Comparison of ENCODE assay signal across 24 cellular contexts in genomic region chr17:7465481-7466275, GRCh38. TPM values are rescaled to one million over a fixed set of nuclear protein-coding genes. Genes with fewer than 3 reads are reported as not detected.
DNase-seq lines count a peak whose midpoint lies in the region; ATAC-seq, FAIRE-seq and TF ChIP-seq lines count a peak whose summit lies in the region.
"Had no signal": no experiment of that assay in that cellular context is flagged by ENCODE, and none has a peak within 500 bp of the region (broad histone marks: within the 10 kb centered on the region; RNA-seq: fewer than 3 reads in every experiment).

No MANE protein-coding gene starts in this region.

- H3K27ac ChIP-seq in BLaER1 treated with 17β-estradiol and CSF1 and Interleukin-3, amounts not matched to agents 10 nM and 100 nM = peak overlapping the region in 8 of 11 experiments; percentile 13 to 73 (median 66); a peak in 8 of 22 replicates
- no peak overlapping the region for H3K27ac ChIP-seq in astrocyte (ENCODE audit: low read depth, low read length)
- H3K27ac ChIP-seq in lower lobe of right lung = peak overlapping the region; percentile 41
- peak overlapping the region in 5 of 8 donors; percentile 66 to 80 (median 72) for H3K27ac ChIP-seq in spleen
- no peak overlapping the region for H3K27ac ChIP-seq in colonic mucosa
- H3K27ac ChIP-seq: SJCRH30 had no signal

- H3K79me2 ChIP-seq in astrocyte (ENCODE audit: insufficient read depth, low read length) = peaks cover 35% of the 10 kb centered on the region

- peak overlapping the region in 7 of 11 experiments; percentile 27 to 71 (median 66); a peak in 9 of 22 replicates for H3K4me2 ChIP-seq in BLaER1 treated with 17β-estradiol and CSF1 and Interleukin-3, amounts not matched to agents 10 nM and 100 nM
- H3K4me2 ChIP-seq in astrocyte (ENCODE audit: low read length) = no peak overlapping the region

- WGBS in spleen, 5 donors = 90 to 94% (median 92%) methylated on average over 24 to 35 of the region's 35 CpGs

- intact Hi-C loops in lower lobe of right lung (cut with DNase I) = no loop called here
- intact Hi-C loops in spleen (cut with DNase I; ENCODE audit: low total_unique reads) = no loop called here
- intact Hi-C loops in colonic mucosa (cut with DNase I) = no loop called here

- peaks cover 9% of the 10 kb centered on the region for H3K4me1 Mint-ChIP-seq in astrocyte (ENCODE audit: low read depth, unreplicated experiment)

- FAIRE-seq in astrocyte (lab: Jason Lieb, UNC) = no peak
- FAIRE-seq: frontal cortex, GM18507 had no signal

- H3K9me3 Mint-ChIP-seq in astrocyte (ENCODE audit: unreplicated experiment) = no peaks in the 10 kb centered on the region
- H3K9me3 Mint-ChIP-seq: activated naive CD4-positive, alpha-beta T cell treated with anti-CD3 and anti-CD28 coated beads, Interleukin-2, amount 50 U/mL, for 72 hours; activated T-cell treated with anti-CD3 and anti-CD28 coated beads, Interleukin-2, amount 50 U/mL, for 4 hours; CD8-positive, alpha-beta memory T cell; IgD-negative memory B cell; type B pancreatic cell had no signal

- no peak for TF ChIP-seq POLR2A in spleen (IDR thresholded peaks at IDR 0.05)

- H3K9ac ChIP-seq in BLaER1 treated with 17β-estradiol and CSF1 and Interleukin-3, amounts not matched to agents 10 nM and 100 nM = peak overlapping the region in 2 of 11 experiments; percentile 1 to 27; a peak in 2 of 22 replicates
- H3K9ac ChIP-seq in astrocyte (ENCODE audit: low read length) (no peak overlapping the region), colonic mucosa (ENCODE audit: low read depth in 2 of 2, low read length in 2 of 2) (no peak overlapping the region)

- H3K9me3 ChIP-seq in BLaER1 treated with 17β-estradiol and CSF1 and Interleukin-3, amounts not matched to agents 10 nM and 100 nM (replicated peaks in 1 of 11) = no peaks in the 10 kb centered on the region
- H3K9me3 ChIP-seq in astrocyte (ENCODE audit: insufficient read depth, low read depth, low read length) (no peaks in the 10 kb centered on the region), lower lobe of right lung (no peaks in the 10 kb centered on the region), spleen (no peaks in the 10 kb centered on the region), colonic mucosa (no peaks in the 10 kb centered on the region)
- H3K9me3 ChIP-seq: body of pancreas, SJCRH30 had no signal

- peaks cover 14% of the 10 kb centered on the region for H3K36me3 Mint-ChIP-seq in astrocyte (ENCODE audit: low read depth, unreplicated experiment)
- H3K36me3 Mint-ChIP-seq: activated naive CD4-positive, alpha-beta T cell treated with anti-CD3 and anti-CD28 coated beads, Interleukin-2, amount 50 U/mL, for 72 hours; IgD-negative memory B cell had no signal

- H3K36me3 ChIP-seq in BLaER1 treated with 17β-estradiol and CSF1 and Interleukin-3, amounts not matched to agents 10 nM and 100 nM = peaks cover 42 to 73% (median 56%) of the 10 kb centered on the region in 11 experiments
- H3K36me3 ChIP-seq in astrocyte (ENCODE audit: insufficient read depth, low read length) (peaks cover 3% of the 10 kb centered on the region), lower lobe of right lung (peaks cover 53% of the 10 kb centered on the region), spleen (peaks cover 0 to 75% (median 38%) of the 10 kb centered on the region in 6 donors), colonic mucosa (no peaks in the 10 kb centered on the region)
- H3K36me3 ChIP-seq: SJCRH30 had no signal

- ATAC-seq in lower lobe of right lung = peak; percentile 57 to 74
- no peak for ATAC-seq in GM18907 (IDR thresholded peaks at IDR 0.05; ENCODE audit: unreplicated experiment)
- ATAC-seq in GM18520 (IDR thresholded peaks at IDR 0.05; ENCODE audit: unreplicated experiment) = no peak
- ATAC-seq: activated CD8-positive, alpha-beta T cell treated with anti-CD3 and anti-CD28 coated beads, Interleukin-2, amount 10 ng/mL, durations not matched to agents 7 days and 5 days; activated T-cell treated with anti-CD3 and anti-CD28 coated beads, Interleukin-2, amount 50 U/mL, for 4 hours; body of pancreas; T-helper 17 cell had no signal

- H3K27ac Mint-ChIP-seq in astrocyte (ENCODE audit: unreplicated experiment) = no peak overlapping the region
- H3K27ac Mint-ChIP-seq: IgD-negative memory B cell, type B pancreatic cell had no signal

- H2AFZ ChIP-seq in astrocyte (ENCODE audit: low read depth, low read length) = no peak overlapping the region

- H3K27me3 Mint-ChIP-seq in astrocyte (ENCODE audit: low read depth, unreplicated experiment) = no peaks in the 10 kb centered on the region
- H3K27me3 Mint-ChIP-seq: CD8-positive, alpha-beta memory T cell; IgD-negative memory B cell; T-helper 17 cell; type B pancreatic cell had no signal

- H4K20me1 ChIP-seq in BLaER1 treated with 17β-estradiol and CSF1 and Interleukin-3, amounts not matched to agents 10 nM and 100 nM = peaks cover 0 to 41% (median 5%) of the 10 kb centered on the region in 11 experiments; a peak in 7 of 22 replicates
- H4K20me1 ChIP-seq in astrocyte (ENCODE audit: insufficient read depth, low read length) = peaks cover 40% of the 10 kb centered on the region

- no peaks in the 10 kb centered on the region for H3K27me3 ChIP-seq in BLaER1 treated with 17β-estradiol and CSF1 and Interleukin-3, amounts not matched to agents 10 nM and 100 nM
- no peaks in the 10 kb centered on the region for H3K27me3 ChIP-seq in astrocyte (ENCODE audit: insufficient read depth, low read length)
- no peaks in the 10 kb centered on the region for H3K27me3 ChIP-seq in lower lobe of right lung (ENCODE audit: low read depth)
- H3K27me3 ChIP-seq in spleen (replicated peaks in 1 of 7) = no peaks in the 10 kb centered on the region
- H3K27me3 ChIP-seq in colonic mucosa = no peaks in the 10 kb centered on the region
- H3K27me3 ChIP-seq: body of pancreas, SJCRH30 had no signal

- H3K4me3 Mint-ChIP-seq in astrocyte (ENCODE audit: unreplicated experiment) = peak overlapping the region; percentile 20
- H3K4me3 Mint-ChIP-seq: activated CD8-positive, alpha-beta T cell treated with anti-CD3 and anti-CD28 coated beads, Interleukin-2, amount 10 ng/mL, durations not matched to agents 7 days and 5 days; activated T-cell treated with anti-CD3 and anti-CD28 coated beads, Interleukin-2, amount 50 U/mL, for 4 hours; CD8-positive, alpha-beta memory T cell; T-helper 17 cell; type B pancreatic cell had no signal

- H3K4me1 ChIP-seq in BLaER1 treated with 17β-estradiol and CSF1 and Interleukin-3, amounts not matched to agents 10 nM and 100 nM = peaks cover 19 to 36% (median 25%) of the 10 kb centered on the region in 10 experiments
- H3K4me1 ChIP-seq in astrocyte (ENCODE audit: insufficient read depth, low read length) = peaks cover 7% of the 10 kb centered on the region
- H3K4me1 ChIP-seq in lower lobe of right lung = peaks cover 45% of the 10 kb centered on the region
- peaks cover 6 to 55% (median 34%) of the 10 kb centered on the region in 6 donors for H3K4me1 ChIP-seq in spleen
- no peaks in the 10 kb centered on the region for H3K4me1 ChIP-seq in colonic mucosa
- H3K4me1 ChIP-seq: SJCRH30 had no signal

- no peak for TF ChIP-seq CTCF in astrocyte (IDR thresholded peaks at IDR 0.05; ENCODE audit: insufficient read depth, low read depth, low read length)
- TF ChIP-seq CTCF in lower lobe of right lung (IDR thresholded peaks at IDR 0.05) = no peak
- TF ChIP-seq CTCF in spleen (IDR thresholded peaks at IDR 0.05 in 8 of 11, conservative IDR thresholded peaks at IDR 0.05 in 3 of 11) = no peak
- TF ChIP-seq CTCF in colonic mucosa (IDR thresholded peaks at IDR 0.05) = no peak

- H3K4me3 ChIP-seq in BLaER1 treated with 17β-estradiol and CSF1 and Interleukin-3, amounts not matched to agents 10 nM and 100 nM = no peak overlapping the region
- no peak overlapping the region for H3K4me3 ChIP-seq in astrocyte (ENCODE audit: insufficient read depth, low read depth, low read length)
- no peak overlapping the region for H3K4me3 ChIP-seq in lower lobe of right lung
- no peak overlapping the region for H3K4me3 ChIP-seq in spleen
- H3K4me3 ChIP-seq in colonic mucosa = no peak overlapping the region
- H3K4me3 ChIP-seq: body of pancreas, SJCRH30 had no signal

- DNase-seq in astrocyte (ENCODE audit: low read depth) = no peak
- DNase-seq in lower lobe of right lung = peak; percentile 79
- peak; percentile 74 for DNase-seq in spleen
- no peak for DNase-seq in colonic mucosa
- no peak for DNase-seq in NCI-H128 (lab: John Stamatoyannopoulos, UW; ENCODE audit: unreplicated experiment)
- DNase-seq: activated CD8-positive, alpha-beta T cell treated with anti-CD3 and anti-CD28 coated beads, Interleukin-2, amount 10 ng/mL, durations not matched to agents 7 days and 5 days; activated T-cell treated with anti-CD3 and anti-CD28 coated beads, Interleukin-2, amount 50 U/mL, for 4 hours; CD8-positive, alpha-beta memory T cell; HCEC 1CT; NCI-H2107; NCI-H524 treated with DMSO at 0.1 percent for 48 hours; SJCRH30; T-helper 17 cell had no signal

RNA-seq across cellular contexts. Expression of gene ZBTB4, which starts 13.8 kb away (rescaled TPM):
- total RNA-seq in astrocyte (31.0 and 31.2 TPM in 2 replicates), lower lobe of right lung (79.0 TPM), spleen (10 to 100 TPM; 38.7 to 68.8 (median 46.5) TPM), colonic mucosa (10 to 100 TPM; 12.9 to 26.7 TPM)
- 10 to 100 TPM; 10.5 to 23.7 (median 12.3) TPM for polyA plus RNA-seq in spleen

RNA-seq across cellular contexts. Expression of gene SLC35G6, which starts 15.6 kb away (rescaled TPM):
- not detected in 2 replicates for total RNA-seq in astrocyte
- not detected for total RNA-seq in lower lobe of right lung
- total RNA-seq in spleen = not detected
- polyA plus RNA-seq in spleen = under 1 TPM in 1 of 3 donors, not detected in 2; 0.13 TPM
- total RNA-seq in colonic mucosa = not detected
- total RNA-seq: activated CD8-positive, alpha-beta T cell treated with anti-CD3 and anti-CD28 coated beads, Interleukin-2, amount 10 ng/mL, durations not matched to agents 7 days and 5 days; activated naive CD4-positive, alpha-beta T cell treated with anti-CD3 and anti-CD28 coated beads, Interleukin-2, amount 50 U/mL, for 72 hours; activated T-cell treated with anti-CD3 and anti-CD28 coated beads, Interleukin-2, amount 50 U/mL, for 4 hours; body of pancreas; CD8-positive, alpha-beta memory T cell; frontal cortex; liver; myocyte; SJCRH30; T-helper 17 cell had no signal
- polyA plus RNA-seq: IgD-negative memory B cell, liver had no signal

RNA-seq across cellular contexts. Expression of gene POLR2A, which starts 18.5 kb away (rescaled TPM):
- 143 and 151 TPM in 2 replicates for total RNA-seq in astrocyte
- total RNA-seq in lower lobe of right lung = 101 TPM
- total RNA-seq in spleen = 100 to 1,000 TPM; 108 to 196 (median 173) TPM
- polyA plus RNA-seq in spleen = 10 to 100 TPM in 1 of 3 donors, 1 to 10 TPM in 2; 8.2 to 26.0 (median 8.8) TPM
- total RNA-seq in colonic mucosa = 100 to 1,000 TPM in 1 of 2 donors, 10 to 100 TPM in 1; 73.5 to 137 TPM

RNA-seq across cellular contexts. Expression of gene CHRNB1, which starts 20.8 kb away (rescaled TPM):
- total RNA-seq in astrocyte (9.7 and 11.7 TPM in 2 replicates), lower lobe of right lung (8.4 TPM), spleen (10 to 100 TPM in 5 of 7 donors, 1 to 10 TPM in 2; 7.3 to 12.9 (median 11.4) TPM), colonic mucosa (1 to 10 TPM; 4.3 to 6.1 TPM)
- 10 to 100 TPM in 2 of 3 donors, 1 to 10 TPM in 1; 7.3 to 12.4 (median 11.1) TPM for polyA plus RNA-seq in spleen

RNA-seq across cellular contexts. Expression of gene FGF11, which starts 26.4 kb away (rescaled TPM):
- 22.4 and 30.7 TPM in 2 replicates for total RNA-seq in astrocyte
- 1.2 TPM for total RNA-seq in lower lobe of right lung
- total RNA-seq in spleen = 1 to 10 TPM; 1.0 to 5.5 (median 3.2) TPM
- polyA plus RNA-seq in spleen = 1 to 10 TPM; 1.5 to 3.5 (median 2.0) TPM
- 1 to 10 TPM; 1.2 to 1.6 TPM for total RNA-seq in colonic mucosa
- polyA plus RNA-seq: IgD-negative memory B cell had no signal

Comparison
In these comparisons a context has a peak if more than half of its experiments do, and no peak if none do; other contexts are left out.
1. H3K27ac ChIP-seq: peak in BLaER1 treated with 17β-estradiol and CSF1 and Interleukin-3, amounts not matched to agents 10 nM and 100 nM (8 of 11), lower lobe of right lung (single experiment) and spleen (5 of 8); none in astrocyte (single experiment) and colonic mucosa (single experiment).
2. DNase-seq: peak in lower lobe of right lung (single experiment) and spleen (single experiment); none in astrocyte (single experiment), colonic mucosa (single experiment) and NCI-H128 (single experiment).
3. ATAC-seq: peak in lower lobe of right lung (2 of 2); none in GM18907 (single experiment) and GM18520 (single experiment).